1 cellular context compared by ENCODE assay signal in the genomic region with DNA sequence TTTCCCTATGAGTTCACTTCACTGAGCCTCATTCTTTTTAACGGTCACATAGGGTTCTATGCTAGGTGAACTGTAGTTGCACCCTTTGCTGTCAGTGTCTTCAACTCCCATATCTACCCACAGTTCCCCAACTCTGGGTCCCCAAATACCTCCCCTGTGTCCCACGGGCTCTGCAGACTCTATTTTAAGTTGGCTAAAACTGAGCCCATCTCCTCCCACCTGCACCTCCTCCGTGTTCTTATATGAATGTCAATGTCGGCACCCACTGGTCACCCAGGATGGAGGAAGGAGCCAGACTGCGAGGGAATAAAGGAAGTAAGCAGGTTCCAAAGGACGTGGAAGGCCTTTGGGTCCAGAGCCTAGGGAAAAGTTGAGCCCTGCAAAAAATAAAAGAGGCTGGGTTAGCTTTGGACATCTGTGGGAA.
TF ChIP-seq lines count a peak whose summit lies in the region.

No MANE protein-coding gene starts in this region.

TF ChIP-seq in K562, 482 proteins besides CTCF, POLR2A, EP300 and RAD21:
- TF ChIP-seq PML (IDR thresholded peaks at IDR 0.05; ENCODE audit: low read length), result 0 out of 2 replicates have a peak, but pooled peaks have one; percentile 33
- TF ChIP-seq, protein P1, sequence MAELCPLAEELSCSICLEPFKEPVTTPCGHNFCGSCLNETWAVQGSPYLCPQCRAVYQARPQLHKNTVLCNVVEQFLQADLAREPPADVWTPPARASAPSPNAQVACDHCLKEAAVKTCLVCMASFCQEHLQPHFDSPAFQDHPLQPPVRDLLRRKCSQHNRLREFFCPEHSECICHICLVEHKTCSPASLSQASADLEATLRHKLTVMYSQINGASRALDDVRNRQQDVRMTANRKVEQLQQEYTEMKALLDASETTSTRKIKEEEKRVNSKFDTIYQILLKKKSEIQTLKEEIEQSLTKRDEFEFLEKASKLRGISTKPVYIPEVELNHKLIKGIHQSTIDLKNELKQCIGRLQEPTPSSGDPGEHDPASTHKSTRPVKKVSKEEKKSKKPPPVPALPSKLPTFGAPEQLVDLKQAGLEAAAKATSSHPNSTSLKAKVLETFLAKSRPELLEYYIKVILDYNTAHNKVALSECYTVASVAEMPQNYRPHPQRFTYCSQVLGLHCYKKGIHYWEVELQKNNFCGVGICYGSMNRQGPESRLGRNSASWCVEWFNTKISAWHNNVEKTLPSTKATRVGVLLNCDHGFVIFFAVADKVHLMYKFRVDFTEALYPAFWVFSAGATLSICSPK (IDR thresholded peaks at IDR 0.05; ENCODE audit: borderline replicate concordance), result no peak
- TF ChIP-seq CBFA2T3 (IDR thresholded peaks at IDR 0.05), result no peak
- TF ChIP-seq, protein P2, sequence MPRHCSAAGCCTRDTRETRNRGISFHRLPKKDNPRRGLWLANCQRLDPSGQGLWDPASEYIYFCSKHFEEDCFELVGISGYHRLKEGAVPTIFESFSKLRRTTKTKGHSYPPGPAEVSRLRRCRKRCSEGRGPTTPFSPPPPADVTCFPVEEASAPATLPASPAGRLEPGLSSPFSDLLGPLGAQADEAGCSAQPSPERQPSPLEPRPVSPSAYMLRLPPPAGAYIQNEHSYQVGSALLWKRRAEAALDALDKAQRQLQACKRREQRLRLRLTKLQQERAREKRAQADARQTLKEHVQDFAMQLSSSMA (CRISPR knock-in tag; IDR thresholded peaks at IDR 0.05), result no peak
- TF ChIP-seq KDM1A (IDR thresholded peaks at IDR 0.05), result 0 out of 4 replicates have a peak, but pooled peaks of 1 of the 2 experiments have one; percentile 96
- no peak for TF ChIP-seq ZNF780A (CRISPR knock-in tag; IDR thresholded peaks at IDR 0.05)
- no peak for TF ChIP-seq ZNF589 (CRISPR knock-in tag; IDR thresholded peaks at IDR 0.05; ENCODE audit: low read depth)
- TF ChIP-seq, protein P3, sequence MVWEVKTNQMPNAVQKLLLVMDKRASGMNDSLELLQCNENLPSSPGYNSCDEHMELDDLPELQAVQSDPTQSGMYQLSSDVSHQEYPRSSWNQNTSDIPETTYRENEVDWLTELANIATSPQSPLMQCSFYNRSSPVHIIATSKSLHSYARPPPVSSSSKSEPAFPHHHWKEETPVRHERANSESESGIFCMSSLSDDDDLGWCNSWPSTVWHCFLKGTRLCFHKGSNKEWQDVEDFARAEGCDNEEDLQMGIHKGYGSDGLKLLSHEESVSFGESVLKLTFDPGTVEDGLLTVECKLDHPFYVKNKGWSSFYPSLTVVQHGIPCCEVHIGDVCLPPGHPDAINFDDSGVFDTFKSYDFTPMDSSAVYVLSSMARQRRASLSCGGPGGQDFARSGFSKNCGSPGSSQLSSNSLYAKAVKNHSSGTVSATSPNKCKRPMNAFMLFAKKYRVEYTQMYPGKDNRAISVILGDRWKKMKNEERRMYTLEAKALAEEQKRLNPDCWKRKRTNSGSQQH (CRISPR knock-in tag; IDR thresholded peaks at IDR 0.05), result 0 out of 2 replicates have a peak, but pooled peaks have one; percentile 13
- TF ChIP-seq, protein P4, sequence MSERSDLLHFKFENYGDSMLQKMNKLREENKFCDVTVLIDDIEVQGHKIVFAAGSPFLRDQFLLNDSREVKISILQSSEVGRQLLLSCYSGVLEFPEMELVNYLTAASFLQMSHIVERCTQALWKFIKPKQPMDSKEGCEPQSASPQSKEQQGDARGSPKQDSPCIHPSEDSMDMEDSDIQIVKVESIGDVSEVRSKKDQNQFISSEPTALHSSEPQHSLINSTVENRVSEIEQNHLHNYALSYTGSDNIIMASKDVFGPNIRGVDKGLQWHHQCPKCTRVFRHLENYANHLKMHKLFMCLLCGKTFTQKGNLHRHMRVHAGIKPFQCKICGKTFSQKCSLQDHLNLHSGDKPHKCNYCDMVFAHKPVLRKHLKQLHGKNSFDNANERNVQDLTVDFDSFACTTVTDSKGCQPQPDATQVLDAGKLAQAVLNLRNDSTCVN (CRISPR knock-in tag; IDR thresholded peaks at IDR 0.05), result 0 out of 2 replicates have a peak, but pooled peaks have one; percentile 15
- TF ChIP-seq, protein P5, sequence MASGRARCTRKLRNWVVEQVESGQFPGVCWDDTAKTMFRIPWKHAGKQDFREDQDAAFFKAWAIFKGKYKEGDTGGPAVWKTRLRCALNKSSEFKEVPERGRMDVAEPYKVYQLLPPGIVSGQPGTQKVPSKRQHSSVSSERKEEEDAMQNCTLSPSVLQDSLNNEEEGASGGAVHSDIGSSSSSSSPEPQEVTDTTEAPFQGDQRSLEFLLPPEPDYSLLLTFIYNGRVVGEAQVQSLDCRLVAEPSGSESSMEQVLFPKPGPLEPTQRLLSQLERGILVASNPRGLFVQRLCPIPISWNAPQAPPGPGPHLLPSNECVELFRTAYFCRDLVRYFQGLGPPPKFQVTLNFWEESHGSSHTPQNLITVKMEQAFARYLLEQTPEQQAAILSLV (tag; IDR thresholded peaks at IDR 0.05), result no peak
- TF ChIP-seq, protein P6, sequence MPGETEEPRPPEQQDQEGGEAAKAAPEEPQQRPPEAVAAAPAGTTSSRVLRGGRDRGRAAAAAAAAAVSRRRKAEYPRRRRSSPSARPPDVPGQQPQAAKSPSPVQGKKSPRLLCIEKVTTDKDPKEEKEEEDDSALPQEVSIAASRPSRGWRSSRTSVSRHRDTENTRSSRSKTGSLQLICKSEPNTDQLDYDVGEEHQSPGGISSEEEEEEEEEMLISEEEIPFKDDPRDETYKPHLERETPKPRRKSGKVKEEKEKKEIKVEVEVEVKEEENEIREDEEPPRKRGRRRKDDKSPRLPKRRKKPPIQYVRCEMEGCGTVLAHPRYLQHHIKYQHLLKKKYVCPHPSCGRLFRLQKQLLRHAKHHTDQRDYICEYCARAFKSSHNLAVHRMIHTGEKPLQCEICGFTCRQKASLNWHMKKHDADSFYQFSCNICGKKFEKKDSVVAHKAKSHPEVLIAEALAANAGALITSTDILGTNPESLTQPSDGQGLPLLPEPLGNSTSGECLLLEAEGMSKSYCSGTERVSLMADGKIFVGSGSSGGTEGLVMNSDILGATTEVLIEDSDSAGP (CRISPR knock-in tag; IDR thresholded peaks at IDR 0.05), result no peak
- TF ChIP-seq, protein P7, sequence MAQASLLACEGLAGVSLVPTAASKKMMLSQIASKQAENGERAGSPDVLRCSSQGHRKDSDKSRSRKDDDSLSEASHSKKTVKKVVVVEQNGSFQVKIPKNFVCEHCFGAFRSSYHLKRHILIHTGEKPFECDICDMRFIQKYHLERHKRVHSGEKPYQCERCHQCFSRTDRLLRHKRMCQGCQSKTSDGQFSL (CRISPR knock-in tag; IDR thresholded peaks at IDR 0.05), result no peak
- TF ChIP-seq, protein P7 (tag; IDR thresholded peaks at IDR 0.05), result no peak
- 0 out of 4 replicates have a peak, but pooled peaks of 1 of the 2 experiments have one; percentile 94 for TF ChIP-seq RCOR1 (IDR thresholded peaks at IDR 0.05; ENCODE audit: borderline replicate concordance in 1 of 2, low read depth in 2 of 2, low read length in 2 of 2)
TF ChIP-seq in K562: peak in this region for 5.
